Comparison of ENCODE assay signal across 16 cellular contexts in genomic region chr19:13723206-13723605, GRCh38. TPM values are rescaled to one million over a fixed set of nuclear protein-coding genes. Genes with fewer than 3 reads are reported as not detected.
A peak's percentile ranks its signal among the peaks of the same experiment; 100 is the strongest.
DNase-seq lines count a peak whose midpoint lies in the region; TF ChIP-seq lines count a peak whose summit lies in the region.
"Had no signal": no experiment of that assay in that cellular context is flagged by ENCODE, and none has a peak within 500 bp of the region (broad histone marks: within the 10 kb centered on the region; RNA-seq: fewer than 3 reads in every experiment).

No MANE protein-coding gene starts in this region.

- in situ Hi-C loops in mammary epithelial cell (cut with MboI; ENCODE audit: low sequenced_read_pairs in 2 of 2) = loop anchor here (5.0 to 10.0 kb wide), 2 partner anchors 116 to 448 kb away; no protein-coding TSS in a partner anchor

- H3K4me1 ChIP-seq in mammary epithelial cell (ENCODE audit: insufficient read depth, low read length) = no peaks in the 10 kb centered on the region

- H3K79me2 ChIP-seq in mammary epithelial cell (ENCODE audit: insufficient read depth, low read length) = no peaks in the 10 kb centered on the region

- H3K9ac ChIP-seq in mammary epithelial cell (ENCODE audit: insufficient read depth, low read length) = no peak overlapping the region

- BruUV-seq in mammary epithelial cell (replicated peaks; lab: Mats Ljungman, UMichigan) = no TSS peak

- DNase-seq in NCI-H226 (peak; percentile 10), mammary epithelial cell (peak; percentile 40), fibroblast of pulmonary artery (ENCODE audit: low read depth) (peak; percentile 52), inferior parietal cortex (ENCODE audit: extremely low spot score) (no peak), DMS53 treated with DMSO at 0.1 percent for 48 hours (lab: John Stamatoyannopoulos, UW; ENCODE audit: unreplicated experiment) (no peak), NCI-H2081 (lab: John Stamatoyannopoulos, UW) (no peak), superior temporal gyrus (ENCODE audit: extremely low spot score) (no peak)
- DNase-seq: C1 segment of cervical spinal cord; DMS53; HCEC 1CT; NCI-H1417; NCI-H2081 treated with DMSO at 0.1 percent for 48 hours; NCI-H526 treated with DMSO at 0.1 percent for 48 hours; NK-92 treated with Interleukin-12 subunit alpha and Interleukin-12 subunit beta, amount 100 ng/mL, for 24 hours; OCI-M1 had no signal

- no peaks in the 10 kb centered on the region for H3K27me3 ChIP-seq in mammary epithelial cell (ENCODE audit: insufficient read depth, low read length)

- WGBS in mammary epithelial cell (ENCODE audit: low coverage, missing lambda C conversion rate) = 60% methylated on average over 5 of the region's 5 CpGs

- dilution Hi-C loops in mammary epithelial cell (cut with HindIII; ENCODE audit: low sequenced_read_pairs) = no loop called here

- no peak overlapping the region for H3K4me2 ChIP-seq in mammary epithelial cell (ENCODE audit: insufficient read depth, low read depth, low read length)

- no peak overlapping the region for H3K27ac ChIP-seq in mammary epithelial cell (ENCODE audit: insufficient read depth, low read depth, low read length)
- H3K27ac ChIP-seq: SK-N-MC had no signal

- H3K36me3 ChIP-seq in mammary epithelial cell (ENCODE audit: insufficient read depth, low read length) = no peaks in the 10 kb centered on the region

- TF ChIP-seq CTCF in mammary epithelial cell (conservative IDR thresholded peaks at IDR 0.05 in 1 of 2, IDR thresholded peaks at IDR 0.05 in 1 of 2; ENCODE audit: extremely low read depth in 1 of 2, insufficient read depth in 1 of 2, low read depth in 1 of 2, low read length in 2 of 2) (no peak), fibroblast of pulmonary artery (IDR thresholded peaks at IDR 0.05; ENCODE audit: low read length, missing control alignments) (no peak)

- intact Hi-C loops in mammary epithelial cell (cut with micrococcal nuclease) = no loop called here

- CTCF ChIA-PET in mammary epithelial cell (lab: Charles Lee; ENCODE audit: low non-redundant PET) = no interaction called here

- H2AFZ ChIP-seq in mammary epithelial cell (ENCODE audit: low read depth, low read length) = no peak overlapping the region

- H3K9me3 ChIP-seq in mammary epithelial cell (replicated peaks; ENCODE audit: insufficient read depth, low read length) = no peaks in the 10 kb centered on the region

- H3K4me3 ChIP-seq in mammary epithelial cell (replicated peaks in 1 of 3; ENCODE audit: insufficient read depth in 1 of 3, low read depth in 2 of 3, low read length in 3 of 3) (no peak overlapping the region), fibroblast of pulmonary artery (replicated peaks; ENCODE audit: low read depth, low read length) (no peak overlapping the region)
- H3K4me3 ChIP-seq: SK-N-MC had no signal

- H4K20me1 ChIP-seq in mammary epithelial cell (ENCODE audit: insufficient read depth, low read length) = no peaks in the 10 kb centered on the region

RNA-seq across cellular contexts. Expression of gene MRI1, which starts 41.1 kb away (rescaled TPM):
- 10 to 100 TPM; 29.0 to 36.7 TPM for total RNA-seq in mammary epithelial cell
- 32.6 TPM for polyA plus RNA-seq in mammary epithelial cell
- 23.5 TPM for polyA minus RNA-seq in mammary epithelial cell

RNA-seq across cellular contexts. Expression of gene C19orf53, which starts 51.0 kb away (rescaled TPM):
- 100 to 1,000 TPM in 1 of 2 donors, 10 to 100 TPM in 1; 37.3 to 109 TPM for total RNA-seq in mammary epithelial cell
- 190 TPM for polyA plus RNA-seq in mammary epithelial cell
- 178 TPM for polyA minus RNA-seq in mammary epithelial cell

Comparison
In these comparisons a context has a peak if more than half of its experiments do, and no peak if none do; other contexts are left out.
1. DNase-seq: peak in NCI-H226 (single experiment), mammary epithelial cell (single experiment) and fibroblast of pulmonary artery (single experiment); none in inferior parietal cortex (single experiment), DMS53 treated with DMSO at 0.1 percent for 48 hours (single experiment), NCI-H2081 (0 of 2) and superior temporal gyrus (single experiment).